Comparison of ENCODE assay signal across 8 cellular contexts in genomic region chr9:122265265-122265900, GRCh38. TPM values are rescaled to one million over a fixed set of nuclear protein-coding genes. Genes with fewer than 3 reads are reported as not detected.
DNase-seq lines count a peak whose midpoint lies in the region; ATAC-seq lines count a peak whose summit lies in the region.

No MANE protein-coding gene starts in this region.

- peaks cover 10% of the 10 kb centered on the region for H3K36me3 ChIP-seq in HUES64 (ENCODE audit: insufficient read depth, low read length)
- H3K36me3 ChIP-seq in esophagus (ENCODE audit: control insufficient read depth in 2 of 2, insufficient read depth in 2 of 2, low read length in 1 of 2) = peaks cover 0 to 6% of the 10 kb centered on the region in 2 donors

- H3K27me3 Mint-ChIP-seq in naive thymus-derived CD8-positive, alpha-beta T cell = no peaks in the 10 kb centered on the region

- POLR2A ChIA-PET in naive thymus-derived CD8-positive, alpha-beta T cell (lab: Charles Lee) = interaction anchor here (0.9 to 1.6 kb wide), 2 partner anchors 85 to 563 kb away, joined by 3 to 7 read pairs; partner anchors contain the start of gene PDCL

- H3K4me3 Mint-ChIP-seq in naive thymus-derived CD8-positive, alpha-beta T cell = peak overlapping the region; percentile 97 to 100 (median 99)

- H3K4me1 ChIP-seq in HUES64 (ENCODE audit: insufficient read depth, low read length) (peaks cover 13% of the 10 kb centered on the region), esophagus (ENCODE audit: control insufficient read depth in 2 of 2, insufficient read depth in 2 of 2, low read length in 1 of 2) (peaks cover 0 to 6% of the 10 kb centered on the region in 2 donors)

- H3K9me3 ChIP-seq in HUES64 (ENCODE audit: insufficient read depth, low read depth, low read length) (no peaks in the 10 kb centered on the region), esophagus (ENCODE audit: control insufficient read depth in 2 of 2, insufficient read depth in 1 of 2, low read depth in 1 of 2, low read length in 1 of 2) (no peaks in the 10 kb centered on the region)

- H3K36me3 Mint-ChIP-seq in naive thymus-derived CD8-positive, alpha-beta T cell = peaks cover 0 to 22% (median 1%) of the 10 kb centered on the region in 3 donors

- H3K4me1 Mint-ChIP-seq in naive thymus-derived CD8-positive, alpha-beta T cell = peaks cover 29 to 73% (median 67%) of the 10 kb centered on the region in 4 donors

- H3K9me3 Mint-ChIP-seq in naive thymus-derived CD8-positive, alpha-beta T cell = no peaks in the 10 kb centered on the region

- DNase-seq in DMS 273 (lab: John Stamatoyannopoulos, UW; ENCODE audit: unreplicated experiment) = peak; percentile 64
- no peak for DNase-seq in DMS 273 treated with DMSO at 0.1 percent for 48 hours (lab: John Stamatoyannopoulos, UW)
- peak; percentile 2 for DNase-seq in T-helper 9 cell
- peak in 3 of 10 donors; percentile 16 to 40 (median 39) for DNase-seq in naive thymus-derived CD8-positive, alpha-beta T cell
- DNase-seq in activated effector memory CD4-positive, alpha-beta T cell treated with Interleukin-2 at 50 U/mL for 16 hours = no peak

- ATAC-seq in GM21576 (IDR thresholded peaks at IDR 0.05; ENCODE audit: unreplicated experiment) = peak; percentile 36
- peak; percentile 28 to 41 for ATAC-seq in naive thymus-derived CD8-positive, alpha-beta T cell

- H3K27me3 ChIP-seq in HUES64 (ENCODE audit: insufficient read depth, low read length) (no peaks in the 10 kb centered on the region), esophagus (ENCODE audit: control insufficient read depth in 1 of 2, insufficient read depth in 2 of 2, low read length in 2 of 2) (no peaks in the 10 kb centered on the region)

- peak overlapping the region; percentile 85 for H3K27ac ChIP-seq in HUES64 (ENCODE audit: low read depth, low read length)
- peak overlapping the region; percentile 88 to 94 for H3K27ac ChIP-seq in esophagus (ENCODE audit: low read depth in 2 of 2, low read length in 1 of 2)

- peak overlapping the region; percentile 93 for H3K4me3 ChIP-seq in HUES64 (ENCODE audit: low read length)
- H3K4me3 ChIP-seq in esophagus (ENCODE audit: low read depth in 1 of 2, low read length in 2 of 2) = peak overlapping the region; percentile 72 to 87

- WGBS in HUES64 = 16% methylated on average over 12 of the region's 13 CpGs
- WGBS in esophagus, 2 donors = 8 to 12% methylated on average over 13 of the region's 13 CpGs

- peak overlapping the region; percentile 91 for H3K9ac ChIP-seq in HUES64 (ENCODE audit: low read depth, low read length)

- H3K27ac Mint-ChIP-seq in naive thymus-derived CD8-positive, alpha-beta T cell = peak overlapping the region; percentile 88 to 100 (median 100)

RNA-seq across cellular contexts. Expression of gene MRRF, which starts 0.7 kb away (rescaled TPM):
- 33.9 TPM for polyA plus RNA-seq in HUES64 (2013, experiment 1 of 2)
- 32.8 TPM for polyA plus RNA-seq in HUES64 (2013, experiment 2 of 2)
- polyA plus RNA-seq in esophagus = 10 to 100 TPM; 22.4 to 36.3 TPM
- 10 to 100 TPM; 36.3 to 40.9 TPM for total RNA-seq in naive thymus-derived CD8-positive, alpha-beta T cell
- polyA plus RNA-seq in naive thymus-derived CD8-positive, alpha-beta T cell = 10 to 100 TPM; 17.0 to 25.4 (median 21.4) TPM

RNA-seq across cellular contexts. Expression of gene RBM18, which starts 0.7 kb away (rescaled TPM):
- polyA plus RNA-seq in HUES64 (2013, experiment 1 of 2) = 15.5 TPM
- 19.0 TPM for polyA plus RNA-seq in HUES64 (2013, experiment 2 of 2)
- 1 to 10 TPM; 3.1 to 6.3 TPM for polyA plus RNA-seq in esophagus
- 10 to 100 TPM; 15.1 to 15.9 TPM for total RNA-seq in naive thymus-derived CD8-positive, alpha-beta T cell
- 10 to 100 TPM; 16.5 to 19.8 (median 17.5) TPM for polyA plus RNA-seq in naive thymus-derived CD8-positive, alpha-beta T cell

RNA-seq across cellular contexts. Expression of gene LHX6, which starts 36.6 kb away (rescaled TPM):
- polyA plus RNA-seq in HUES64 (2013, experiment 1 of 2) = 1.4 TPM
- 0.82 TPM for polyA plus RNA-seq in HUES64 (2013, experiment 2 of 2)
- 1 to 10 TPM in 1 of 2 donors, under 1 TPM in 1; 0.63 to 1.0 TPM for polyA plus RNA-seq in esophagus
- total RNA-seq in naive thymus-derived CD8-positive, alpha-beta T cell = under 1 TPM in 1 of 2 experiments, not detected in 1; 0.60 TPM
- under 1 TPM in 1 of 3 donors, not detected in 2; 0.07 TPM for polyA plus RNA-seq in naive thymus-derived CD8-positive, alpha-beta T cell

Comparison
In these comparisons a context has a peak if more than half of its experiments do, and no peak if none do; other contexts are left out.
1. DNase-seq: peak in DMS 273 (single experiment) and T-helper 9 cell (single experiment); none in DMS 273 treated with DMSO at 0.1 percent for 48 hours (single experiment) and activated effector memory CD4-positive, alpha-beta T cell treated with Interleukin-2 at 50 U/mL for 16 hours (single experiment).